In the genomic region with DNA sequence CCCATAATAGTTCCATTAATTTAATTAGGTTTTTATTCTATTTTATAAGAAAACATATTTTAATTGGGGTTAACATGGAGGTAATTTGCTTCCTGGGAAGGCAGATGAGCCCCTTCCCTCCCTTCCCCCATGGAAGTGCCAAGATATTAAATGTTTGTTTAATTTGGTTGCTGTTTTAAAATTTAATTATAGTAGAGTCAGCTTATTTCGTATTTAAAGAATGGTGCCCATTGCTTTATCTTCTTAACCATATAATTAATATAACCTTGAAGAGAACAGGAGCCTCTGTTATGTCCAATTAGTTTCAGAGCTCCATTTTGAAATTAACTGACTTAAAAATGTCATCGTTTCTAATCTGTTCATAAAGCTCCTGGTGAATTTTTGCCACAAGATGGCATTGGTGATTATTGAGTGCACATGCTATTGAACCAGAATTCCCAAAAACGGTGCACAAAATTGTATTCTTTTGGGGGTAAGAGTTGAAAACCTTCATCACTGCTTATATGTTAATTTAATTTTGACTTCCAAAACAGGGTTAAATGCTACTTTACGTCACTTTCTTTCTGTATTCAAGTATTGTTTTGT, we compare ENCODE assay signal across 14 cellular contexts. TPM values are rescaled to one million over a fixed set of nuclear protein-coding genes. Genes with fewer than 3 reads are reported as not detected.
DNase-seq lines count a peak whose midpoint lies in the region; ATAC-seq, FAIRE-seq and TF ChIP-seq lines count a peak whose summit lies in the region.
"Had no signal": no experiment of that assay in that cellular context is flagged by ENCODE, and none has a peak within 500 bp of the region (broad histone marks: within the 10 kb centered on the region; RNA-seq: fewer than 3 reads in every experiment).

No MANE protein-coding gene starts in this region.

- peaks cover 8% of the 10 kb centered on the region for H3K4me1 Mint-ChIP-seq in Calu3 (ENCODE audit: low read depth, unreplicated experiment)

- H4K91ac ChIP-seq in IMR-90 (ENCODE audit: insufficient read depth, low read depth, low read length): no peak overlapping the region

- TF ChIP-seq POLR2A in A549 (IDR thresholded peaks at IDR 0.05; ENCODE audit: low read length): no peak
- TF ChIP-seq POLR2A in IMR-90 (IDR thresholded peaks at IDR 0.05; ENCODE audit: low read depth, low read length): no peak
- no peak for TF ChIP-seq POLR2A in adrenal gland (IDR thresholded peaks at IDR 0.05)

- H4K8ac ChIP-seq in IMR-90 (ENCODE audit: low read depth in 2 of 2, low read length in 2 of 2): no peak overlapping the region

- POLR2A ChIA-PET in A549 (lab: Yijun Ruan, JAX): interaction anchor here (0.5 kb wide), 1 partner anchor 94 kb away, joined by 3 read pairs; no protein-coding TSS in a partner anchor
- POLR2A ChIA-PET in IMR-90 (lab: Charles Lee; ENCODE audit: unreplicated experiment): no interaction called here

- intact Hi-C loops in IMR-90 (cut with micrococcal nuclease): no loop called here
- intact Hi-C loops in adrenal gland (cut with DNase I): no loop called here
- intact Hi-C loops in kidney (cut with DNase I): no loop called here
- intact Hi-C loops in Calu3 (cut with micrococcal nuclease; ENCODE audit: unreplicated experiment): no loop called here

- H3K14ac ChIP-seq in IMR-90 (replicated peaks; ENCODE audit: low read depth, low read length): no peak overlapping the region

- H3K56ac ChIP-seq in IMR-90 (ENCODE audit: extremely low read depth, insufficient read depth, low read length): no peak overlapping the region

- H3K27ac ChIP-seq in A549: no peak overlapping the region
- no peak overlapping the region for H3K27ac ChIP-seq in IMR-90 (ENCODE audit: insufficient read depth, low read length)
- no peak overlapping the region for H3K27ac ChIP-seq in adrenal gland
- H3K27ac ChIP-seq in kidney (ENCODE audit: low read depth in 2 of 2, low read length in 2 of 2): no peak overlapping the region
- no peak overlapping the region for H3K27ac ChIP-seq in effector memory CD4-positive, alpha-beta T cell (ENCODE audit: insufficient read depth, low read length, poor library complexity, severe bottlenecking)

- H3K9ac ChIP-seq in IMR-90 (ENCODE audit: low read depth, low read length) (no peak overlapping the region), kidney (ENCODE audit: low read length in 2 of 2) (no peak overlapping the region)

- no peak overlapping the region for H2BK5ac ChIP-seq in IMR-90 (ENCODE audit: low read depth, low read length, poor library complexity, severe bottlenecking)

- no peak overlapping the region for H2BK120ac ChIP-seq in IMR-90 (ENCODE audit: low read depth, low read length)

- H4K5ac ChIP-seq in IMR-90 (ENCODE audit: low read depth, low read length): no peak overlapping the region

- H3K4me1 ChIP-seq in A549 (peaks cover 9% of the 10 kb centered on the region; the same call in 2 of the 3 replicates), IMR-90 (ENCODE audit: control insufficient read depth, insufficient read depth, low read length) (0 out of 2 replicates have a peak, but pooled peaks cover 1% of the 10 kb centered on the region), adrenal gland (replicated peaks in 1 of 2) (peaks cover 0 to 7% of the 10 kb centered on the region in 2 donors), kidney (ENCODE audit: control insufficient read depth in 1 of 2, insufficient read depth in 1 of 2, low read depth in 1 of 2, low read length in 2 of 2) (peaks cover 0 to 7% of the 10 kb centered on the region in 2 donors)
- no peaks in the 10 kb centered on the region for H3K4me1 ChIP-seq in effector memory CD4-positive, alpha-beta T cell (ENCODE audit: control insufficient read depth, insufficient read depth, low read length, poor library complexity, severe bottlenecking)

- H2AK5ac ChIP-seq in IMR-90 (ENCODE audit: low read depth, low read length): no peak overlapping the region

- H3K4me2 ChIP-seq in A549: no peak overlapping the region
- no peak overlapping the region for H3K4me2 ChIP-seq in IMR-90 (ENCODE audit: low read depth, low read length)

- H3K27ac Mint-ChIP-seq in Calu3 (ENCODE audit: unreplicated experiment): no peak overlapping the region
- H3K27ac Mint-ChIP-seq: activated CD4-positive, alpha-beta T cell treated with anti-CD3 and anti-CD28 coated beads, Interleukin-2, amount 10 ng/mL, durations not matched to agents 24 days and 14 days; activated T-helper 17 cell treated with anti-CD3 and anti-CD28 coated beads, Interleukin-2, amount 50 U/mL, for 72 hours had no signal

- WGBS in A549 (ENCODE audit: missing lambda C conversion rate): 67% methylated on average over 4 of the region's 4 CpGs
- no CpG with 5 or more reads among the region's 4 CpGs for WGBS in IMR-90 (ENCODE audit: extremely low coverage in 2 of 2, insufficient read length in 1 of 2), 2 experiments
- 49 to 58% (median 54%) methylated on average over 4 of the region's 4 CpGs for WGBS in adrenal gland, 4 donors

- H3K9me3 ChIP-seq in A549: no peaks in the 10 kb centered on the region
- no peaks in the 10 kb centered on the region for H3K9me3 ChIP-seq in IMR-90 (ENCODE audit: control insufficient read depth, insufficient read depth, low read length)
- no peaks in the 10 kb centered on the region for H3K9me3 ChIP-seq in adrenal gland (replicated peaks in 1 of 3)
- H3K9me3 ChIP-seq in kidney (ENCODE audit: control insufficient read depth in 1 of 2, low read length in 2 of 2): no peaks in the 10 kb centered on the region
- no peaks in the 10 kb centered on the region for H3K9me3 ChIP-seq in effector memory CD4-positive, alpha-beta T cell (ENCODE audit: control insufficient read depth, low read length)

- H3K9me3 Mint-ChIP-seq in Calu3 (ENCODE audit: low read depth, unreplicated experiment): no peaks in the 10 kb centered on the region
- H3K9me3 Mint-ChIP-seq: activated CD4-positive, alpha-beta T cell treated with anti-CD3 and anti-CD28 coated beads, Interleukin-2, amount 10 ng/mL, durations not matched to agents 24 days and 14 days; activated T-helper 17 cell treated with anti-CD3 and anti-CD28 coated beads, Interleukin-2, amount 50 U/mL, for 72 hours had no signal

- no peak overlapping the region for H2BK15ac ChIP-seq in IMR-90 (ENCODE audit: low read depth, low read length)

- no peak overlapping the region for H3K4me3 Mint-ChIP-seq in Calu3 (ENCODE audit: low read depth, unreplicated experiment)
- H3K4me3 Mint-ChIP-seq: activated CD4-positive, alpha-beta T cell treated with anti-CD3 and anti-CD28 coated beads, Interleukin-2, amount 10 ng/mL, durations not matched to agents 24 days and 14 days; activated T-helper 17 cell treated with anti-CD3 and anti-CD28 coated beads, Interleukin-2, amount 50 U/mL, for 72 hours had no signal

- no peak overlapping the region for H2AK9ac ChIP-seq in IMR-90 (replicated peaks; ENCODE audit: low read depth, low read length, poor library complexity)

- TF ChIP-seq RAD21 in A549 (conservative IDR thresholded peaks at IDR 0.05 in 1 of 2, IDR thresholded peaks at IDR 0.05 in 1 of 2) (peak; percentile 18 to 29; a peak in 1 of 5 replicates), IMR-90 (IDR thresholded peaks at IDR 0.05; ENCODE audit: low read length) (no peak)

- no peak overlapping the region for H3K4ac ChIP-seq in IMR-90 (ENCODE audit: low read depth, low read length)

- ATAC-seq in A549 (no peak), IMR-90 (ENCODE audit: low read depth) (no peak), HG03159 (IDR thresholded peaks at IDR 0.05; ENCODE audit: unreplicated experiment) (no peak), GM18868 (IDR thresholded peaks at IDR 0.05; ENCODE audit: unreplicated experiment) (no peak)
- ATAC-seq: activated T-helper 17 cell treated with anti-CD3 and anti-CD28 coated beads, Interleukin-2, amount 50 U/mL, for 72 hours had no signal

- H2AFZ ChIP-seq in IMR-90 (replicated peaks; ENCODE audit: low read length, poor library complexity): no peak overlapping the region

- BruUV-seq in IMR-90 (replicated peaks; lab: Mats Ljungman, UMichigan) (no TSS peak), Calu3 (replicated peaks; lab: Mats Ljungman, UMichigan) (no TSS peak)

- peaks cover 4% of the 10 kb centered on the region; the same call in 1 of the 2 replicates for H4K20me1 ChIP-seq in IMR-90 (ENCODE audit: insufficient read depth, low read length)

- peaks cover 15 to 45% of the 10 kb centered on the region in 2 experiments for H3K79me1 ChIP-seq in IMR-90 (ENCODE audit: low read depth in 1 of 2, low read length in 2 of 2)

- no peak overlapping the region for H3K18ac ChIP-seq in IMR-90 (ENCODE audit: low read depth, low read length)

- FAIRE-seq in A549 (lab: Jason Lieb, UNC): no peak
- no peak for FAIRE-seq in kidney (lab: Jason Lieb, UNC)
- FAIRE-seq: colon had no signal

- H3K4me3 ChIP-seq in A549: no peak overlapping the region
- H3K4me3 ChIP-seq in IMR-90 (ENCODE audit: insufficient read depth, low read depth, low read length): no peak overlapping the region
- H3K4me3 ChIP-seq in adrenal gland: no peak overlapping the region
- no peak overlapping the region for H3K4me3 ChIP-seq in kidney (ENCODE audit: low read length in 2 of 2)
- H3K4me3 ChIP-seq in effector memory CD4-positive, alpha-beta T cell (ENCODE audit: insufficient read depth, low read depth, low read length, poor library complexity, severe bottlenecking): no peak overlapping the region

- DNase-seq in A549 (ENCODE audit: low read depth in 1 of 2, low spot score in 1 of 2) (no peak), IMR-90 (no peak), adrenal gland (no peak), kidney (no peak), Calu3 (no peak)
- no peak for DNase-seq in effector memory CD4-positive, alpha-beta T cell
- DNase-seq: activated CD4-positive, alpha-beta T cell treated with anti-CD3 and anti-CD28 coated beads, Interleukin-2, amount 10 ng/mL, durations not matched to agents 24 days and 14 days; mesendoderm; retina; SW 1271 had no signal

- no peak overlapping the region for H3K23ac ChIP-seq in IMR-90 (ENCODE audit: low read depth, low read length)

- H3K36me3 ChIP-seq in IMR-90 (ENCODE audit: control insufficient read depth, insufficient read depth, low read length) (peaks cover 2% of the 10 kb centered on the region; the same call in 1 of the 2 replicates), adrenal gland (replicated peaks in 1 of 2) (no peaks in the 10 kb centered on the region), kidney (ENCODE audit: control insufficient read depth in 1 of 2, insufficient read depth in 2 of 2, low read length in 2 of 2) (no peaks in the 10 kb centered on the region)
- H3K36me3 ChIP-seq in effector memory CD4-positive, alpha-beta T cell (ENCODE audit: control insufficient read depth, insufficient read depth, low read length): no peaks in the 10 kb centered on the region

- H3K9me1 ChIP-seq in IMR-90 (ENCODE audit: insufficient read depth, low read length): no peaks in the 10 kb centered on the region; the same call in 1 of the 2 replicates

- no peak for TF ChIP-seq EP300 in A549 (IDR thresholded peaks at IDR 0.05)

- H3K36me3 Mint-ChIP-seq in Calu3 (ENCODE audit: insufficient read depth, unreplicated experiment): no peaks in the 10 kb centered on the region

- in situ Hi-C loops in IMR-90 (cut with MboI; ENCODE audit: low sequenced_read_pairs): no loop called here

- no peak overlapping the region for H2BK20ac ChIP-seq in IMR-90 (ENCODE audit: low read depth, low read length)

- dilution Hi-C loops in IMR-90 (cut with HindIII; ENCODE audit: low sequenced_read_pairs, unreplicated experiment): no loop called here

- CTCF ChIA-PET in A549 (lab: Yijun Ruan, JAX): interaction anchor here (0.6 to 2.5 kb wide), 9 partner anchors 12 to 736 kb away, joined by 3 to 8 read pairs (median 3); no protein-coding TSS in a partner anchor
- CTCF ChIA-PET in IMR-90 (lab: Yijun Ruan, JAX): interaction anchor here (0.6 to 2.1 kb wide), 8 partner anchors 9 to 198 kb away, joined by 3 to 7 read pairs (median 4); a partner anchor contains a TSS
- CTCF ChIA-PET in Calu3 (lab: Charles Lee): interaction anchor here (0.7 to 1.1 kb wide), 4 partner anchors 24 to 344 kb away, joined by 3 to 4 read pairs (median 3); a partner anchor contains a TSS

- no peaks in the 10 kb centered on the region for H3K27me3 ChIP-seq in IMR-90 (ENCODE audit: control insufficient read depth, insufficient read depth, low read length)
- no peaks in the 10 kb centered on the region for H3K27me3 ChIP-seq in adrenal gland
- no peaks in the 10 kb centered on the region for H3K27me3 ChIP-seq in effector memory CD4-positive, alpha-beta T cell (replicated peaks; ENCODE audit: control insufficient read depth, insufficient read depth, low read length, poor library complexity, severe bottlenecking)

- peak; percentile 39 for TF ChIP-seq CTCF in A549 (IDR thresholded peaks at IDR 0.05)
- peak; percentile 38 for TF ChIP-seq CTCF in IMR-90 (conservative IDR thresholded peaks at IDR 0.05; ENCODE audit: low read depth, low read length)
- peak in 4 of 6 experiments; percentile 13 to 25 (median 20) for TF ChIP-seq CTCF in adrenal gland (IDR thresholded peaks at IDR 0.05)
- TF ChIP-seq CTCF in kidney (IDR thresholded peaks at IDR 0.05; ENCODE audit: borderline replicate concordance, extremely low read depth, insufficient read depth): peak; percentile 6
- no peak for TF ChIP-seq CTCF in Calu3 (IDR thresholded peaks at IDR 0.05; ENCODE audit: unreplicated experiment)

- H3K27me3 Mint-ChIP-seq in Calu3 (ENCODE audit: unreplicated experiment): no peaks in the 10 kb centered on the region
- H3K27me3 Mint-ChIP-seq: activated CD4-positive, alpha-beta T cell treated with anti-CD3 and anti-CD28 coated beads, Interleukin-2, amount 10 ng/mL, durations not matched to agents 24 days and 14 days; activated T-helper 17 cell treated with anti-CD3 and anti-CD28 coated beads, Interleukin-2, amount 50 U/mL, for 72 hours had no signal

RNA-seq across cellular contexts. Expression of a gene that starts 26.0 kb away (rescaled TPM):
- 29.6 and 35.0 TPM in 2 replicates for polyA plus RNA-seq in A549 (2011; rRNA removed)
- polyA plus RNA-seq in A549 (2012; cell fraction: cytosol; rRNA removed): 6.3 and 8.4 TPM in 2 replicates
- polyA plus RNA-seq in A549 (2012; cell fraction: nucleus; rRNA removed): 3.7 and 3.8 TPM in 2 replicates
- polyA plus RNA-seq in A549 (2017; fragmentation: RNase III; extraction: RNeasy Plus Mini Kit Qiagen cat#74134 plus additional on column Dnase treatment): 24.3 to 26.2 TPM (median 25.7 TPM) in 3 replicates
- polyA minus RNA-seq in A549 (2011; rRNA and poly(A)+ RNA removed): 32.3 and 35.5 TPM in 2 replicates
- total RNA-seq in IMR-90 (2012; rRNA removed): 27.1 and 34.2 TPM in 2 replicates
- 12.4 and 13.3 TPM in 2 replicates for polyA plus RNA-seq in IMR-90 (2012; rRNA removed)
- 3.1 and 3.2 TPM in 2 replicates for polyA plus RNA-seq in IMR-90 (2012; cell fraction: cytosol; rRNA removed)
- polyA plus RNA-seq in IMR-90 (2012; cell fraction: nucleus; rRNA removed; ENCODE audit: low replicate concordance): 6.6 and 35.5 TPM in 2 replicates
- 10 to 100 TPM; 23.9 to 57.2 (median 38.8) TPM for total RNA-seq in adrenal gland
- 10 to 100 TPM; 13.4 to 35.6 (median 14.5) TPM for polyA plus RNA-seq in adrenal gland
- total RNA-seq in kidney: 38.9 TPM
- 15.7 TPM for polyA plus RNA-seq in kidney (ENCODE audit: insufficient read depth, low read depth, low replicate concordance)
- 28.5 and 35.3 TPM in 2 replicates for total RNA-seq in Calu3 (2022)

RNA-seq across cellular contexts. Expression of a gene that starts 45.2 kb away (rescaled TPM):
- polyA plus RNA-seq in A549 (2011; rRNA removed): 35.6 and 38.6 TPM in 2 replicates
- polyA plus RNA-seq in A549 (2012; cell fraction: cytosol; rRNA removed): 27.8 and 29.0 TPM in 2 replicates
- 37.8 and 43.8 TPM in 2 replicates for polyA plus RNA-seq in A549 (2012; cell fraction: nucleus; rRNA removed)
- polyA plus RNA-seq in A549 (2017; fragmentation: RNase III; extraction: RNeasy Plus Mini Kit Qiagen cat#74134 plus additional on column Dnase treatment): 24.7 to 25.8 TPM (median 25.6 TPM) in 3 replicates
- polyA minus RNA-seq in A549 (2011; rRNA and poly(A)+ RNA removed): 36.0 and 36.4 TPM in 2 replicates
- total RNA-seq in IMR-90 (2012; rRNA removed): 19.4 and 26.3 TPM in 2 replicates
- polyA plus RNA-seq in IMR-90 (2012; rRNA removed): 27.2 and 28.2 TPM in 2 replicates
- polyA plus RNA-seq in IMR-90 (2012; cell fraction: cytosol; rRNA removed): 16.4 and 33.4 TPM in 2 replicates
- 20.6 and 23.4 TPM in 2 replicates for polyA plus RNA-seq in IMR-90 (2012; cell fraction: nucleus; rRNA removed; ENCODE audit: low replicate concordance)
- 10 to 100 TPM; 13.1 to 36.1 (median 18.9) TPM for total RNA-seq in adrenal gland
- polyA plus RNA-seq in adrenal gland: 10 to 100 TPM; 15.9 to 28.1 (median 22.2) TPM
- 17.9 TPM for total RNA-seq in kidney
- polyA plus RNA-seq in kidney (ENCODE audit: insufficient read depth, low read depth, low replicate concordance): 21.3 TPM
- 16.6 and 16.7 TPM in 2 replicates for total RNA-seq in Calu3 (2022)
